ENCODE assay signal across 8 cellular contexts in the genomic region with DNA sequence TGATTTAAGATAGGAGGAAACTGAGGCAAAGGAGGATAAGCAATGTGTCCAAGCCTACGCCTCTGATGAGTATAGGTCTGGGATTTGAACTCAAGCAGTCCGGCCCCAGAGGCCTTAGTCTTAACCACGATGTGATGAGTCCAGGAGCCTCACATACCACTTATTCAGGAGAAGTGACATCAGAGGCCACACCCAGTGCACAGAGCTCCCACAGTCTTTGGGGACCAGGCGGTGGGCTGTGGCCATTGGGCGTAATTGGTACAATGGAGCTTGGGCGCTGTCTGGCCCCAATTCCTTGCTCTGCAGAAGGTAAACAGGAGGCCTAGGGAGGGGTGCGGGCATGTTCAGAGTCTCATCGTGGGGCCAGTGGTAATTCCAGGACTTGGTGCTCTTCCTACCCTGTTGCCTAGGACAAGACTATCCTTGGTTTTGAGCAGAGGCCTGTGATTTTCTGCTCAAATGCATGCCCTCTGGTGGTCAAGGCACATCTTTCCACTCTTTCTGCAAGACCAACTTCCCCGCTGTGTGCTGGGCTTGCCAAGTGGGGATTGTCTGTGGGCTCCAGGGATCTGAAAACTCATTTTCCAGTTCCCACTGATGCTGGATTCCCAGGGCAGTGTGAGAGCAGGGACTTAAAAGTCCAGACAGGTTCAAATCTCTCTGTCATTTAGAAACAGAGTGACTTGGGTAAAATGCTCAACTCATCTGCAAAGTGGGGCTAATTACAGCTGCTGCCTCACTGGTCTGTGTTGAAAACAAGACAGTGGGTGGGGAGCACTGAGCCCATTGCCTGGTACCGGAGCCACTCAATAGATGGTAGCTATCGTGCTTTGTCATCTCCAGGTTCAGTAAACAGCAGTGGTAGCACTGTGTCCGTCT. TPM values are rescaled to one million over a fixed set of nuclear protein-coding genes. Genes with fewer than 3 reads are reported as not detected.
DNase-seq lines count a peak whose midpoint lies in the region; ATAC-seq, FAIRE-seq and TF ChIP-seq lines count a peak whose summit lies in the region.

No MANE protein-coding gene starts in this region.

- peak; percentile 34 for ATAC-seq in effector memory CD8-positive, alpha-beta T cell (replicated peaks)
- ATAC-seq in lung (ENCODE audit: insufficient read depth, low FRiP score) (no peak), HG03108 (IDR thresholded peaks at IDR 0.05; ENCODE audit: unreplicated experiment) (no peak), HG02884 (IDR thresholded peaks at IDR 0.05; ENCODE audit: unreplicated experiment) (no peak)

- H3K4me1 ChIP-seq in HAP-1 (peaks cover 28% of the 10 kb centered on the region), lung (ENCODE audit: control insufficient read depth in 2 of 2, insufficient read depth in 2 of 2, low read length in 2 of 2) (peaks cover 0 to 39% of the 10 kb centered on the region in 2 donors)

- peaks cover 3% of the 10 kb centered on the region for H3K36me3 Mint-ChIP-seq in effector memory CD8-positive, alpha-beta T cell (ENCODE audit: insufficient read depth)

- no peaks in the 10 kb centered on the region for H3K27me3 Mint-ChIP-seq in effector memory CD8-positive, alpha-beta T cell

- no peaks in the 10 kb centered on the region for H3K9me3 ChIP-seq in HAP-1
- H3K9me3 ChIP-seq in lung (ENCODE audit: control insufficient read depth in 2 of 2, insufficient read depth in 1 of 2, low read length in 1 of 2): no peaks in the 10 kb centered on the region

- H3K9me3 Mint-ChIP-seq in effector memory CD8-positive, alpha-beta T cell: no peaks in the 10 kb centered on the region

- in situ Hi-C loops in HAP-1 (cut with MboI; ENCODE audit: low sequenced_read_pairs): no loop called here

- WGBS in lung, 2 donors: 75 to 76% methylated on average over 12 of the region's 12 CpGs

- peaks cover 12% of the 10 kb centered on the region for H3K36me3 ChIP-seq in HAP-1 (replicated peaks)
- peaks cover 0 to 39% of the 10 kb centered on the region in 2 donors for H3K36me3 ChIP-seq in lung (ENCODE audit: control insufficient read depth in 2 of 2, insufficient read depth in 2 of 2, low read length in 2 of 2)

- no peak overlapping the region for H3K27ac Mint-ChIP-seq in effector memory CD8-positive, alpha-beta T cell

- DNase-seq in D721Med (ENCODE audit: insufficient read length, low spot score): peak; percentile 45
- DNase-seq in HAP-1 (ENCODE audit: low spot score in 2 of 2): peak; percentile 44 to 57
- peak; percentile 20 for DNase-seq in SHP77 treated with DMSO at 0.1 percent for 48 hours (lab: John Stamatoyannopoulos, UW)
- DNase-seq in effector memory CD8-positive, alpha-beta T cell: no peak
- no peak for DNase-seq in lung (ENCODE audit: low spot score)
- peak; percentile 45 for DNase-seq in urothelium cell line (ENCODE audit: low spot score)

- H3K4me1 Mint-ChIP-seq in effector memory CD8-positive, alpha-beta T cell (ENCODE audit: low read depth in 2 of 2): peaks cover 9 to 10% of the 10 kb centered on the region in 2 donors

- TF ChIP-seq CTCF in D721Med (IDR thresholded peaks at IDR 0.05; ENCODE audit: insufficient read depth, missing control alignments) (peak; percentile 78), lung (IDR thresholded peaks at IDR 0.05; ENCODE audit: control extremely low read depth, extremely low read depth) (peak; percentile 53)

- no peak for FAIRE-seq in D721Med (lab: Jason Lieb, UNC)
- FAIRE-seq in urothelium cell line (lab: Jason Lieb, UNC): peak; percentile 61

- H3K27me3 ChIP-seq in HAP-1 (ENCODE audit: low read depth) (no peaks in the 10 kb centered on the region), lung (ENCODE audit: control insufficient read depth, insufficient read depth) (no peaks in the 10 kb centered on the region)

- H3K4me3 ChIP-seq in HAP-1 (no peak overlapping the region), lung (no peak overlapping the region)

- H3K4me3 Mint-ChIP-seq in effector memory CD8-positive, alpha-beta T cell: no peak overlapping the region

- peak overlapping the region; percentile 12 to 62 for H3K27ac ChIP-seq in lung (ENCODE audit: low read depth in 1 of 2, low read length in 1 of 2)

RNA-seq across cellular contexts. Expression of a gene that starts 15.8 kb away (rescaled TPM):
- 100 to 1,000 TPM in 1 of 2 donors, 10 to 100 TPM in 1; 71.6 to 145 TPM for total RNA-seq in lung
- 10 to 100 TPM; 45.6 to 49.8 TPM for polyA plus RNA-seq in lung

Comparison
In these comparisons a context has a peak if more than half of its experiments do, and no peak if none do; other contexts are left out.
1. DNase-seq: peak in D721Med (single experiment), HAP-1 (2 of 2), SHP77 treated with DMSO at 0.1 percent for 48 hours (single experiment) and urothelium cell line (single experiment); none in effector memory CD8-positive, alpha-beta T cell (0 of 3) and lung (single experiment).